8 cellular contexts compared by ENCODE assay signal in the genomic region with DNA sequence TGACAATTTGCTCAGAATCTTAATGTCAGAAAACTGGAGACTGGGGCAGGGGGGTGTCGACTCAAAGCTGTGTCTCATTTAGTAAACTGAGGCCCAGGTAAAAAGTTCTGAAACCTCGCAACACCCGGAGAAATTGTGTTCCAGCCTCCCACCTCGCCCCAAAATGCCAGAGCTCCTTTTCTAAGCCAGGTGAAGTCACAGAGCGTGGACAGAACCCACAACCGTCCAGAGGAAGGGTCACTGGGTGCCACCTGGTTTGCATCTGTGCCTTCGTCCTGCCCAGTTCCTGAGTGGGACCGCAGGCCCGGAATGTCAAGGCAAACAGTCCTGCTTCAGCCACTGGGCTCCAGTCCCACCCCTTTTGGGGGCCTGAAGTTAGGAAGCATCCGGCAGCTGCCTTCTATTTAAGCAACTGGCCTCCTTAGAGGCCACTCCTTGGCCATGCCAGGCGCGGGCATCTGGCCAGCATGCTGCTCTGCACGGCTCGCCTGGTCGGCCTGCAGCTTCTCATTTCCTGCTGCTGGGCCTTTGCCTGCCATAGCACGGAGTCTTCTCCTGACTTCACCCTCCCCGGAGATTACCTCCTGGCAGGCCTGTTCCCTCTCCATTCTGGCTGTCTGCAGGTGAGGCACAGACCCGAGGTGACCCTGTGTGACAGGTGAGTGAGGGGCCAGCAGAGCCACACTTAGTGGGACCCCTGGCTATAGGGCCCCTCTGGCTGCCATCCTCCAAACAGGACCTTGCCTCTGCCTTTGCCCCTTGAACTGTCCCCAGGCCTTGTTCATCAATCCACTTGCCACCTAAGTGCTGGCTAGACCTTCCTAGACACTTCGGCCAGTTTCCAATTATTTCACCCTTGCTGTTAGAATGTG. TPM values are rescaled to one million over a fixed set of nuclear protein-coding genes. Genes with fewer than 3 reads are reported as not detected.
DNase-seq lines count a peak whose midpoint lies in the region; ATAC-seq and TF ChIP-seq lines count a peak whose summit lies in the region.

A gene (plus strand): TSS at position 401 of the 872 bp plus-strand sequence. CDS start 67 bp downstream, at position 468.

- no peak within 1 kb of the TSS for H3K27ac Mint-ChIP-seq in activated CD4-positive, alpha-beta memory T cell treated with anti-CD3 and anti-CD28 coated beads, Interleukin-2, amount 10 ng/mL, durations not matched to agents 7 days and 5 days
- peak within 1 kb of the TSS; percentile 41 for H3K27ac Mint-ChIP-seq in progenitor cell of endocrine pancreas

- DNase-seq in HAP-1 (ENCODE audit: low spot score in 2 of 2) (no peak), Right ventricle myocardium inferior (ENCODE audit: missing footprints) (no peak), progenitor cell of endocrine pancreas (ENCODE audit: low spot score, unreplicated experiment) (no peak), NCI-H2227 (lab: John Stamatoyannopoulos, UW; ENCODE audit: unreplicated experiment) (no peak), dedifferentiated amniotic fluid mesenchymal stem cell (ENCODE audit: extremely low spot score) (no peak)
- no peak for DNase-seq in activated CD4-positive, alpha-beta memory T cell treated with anti-CD3 and anti-CD28 coated beads, Interleukin-2, amount 10 ng/mL, durations not matched to agents 7 days and 5 days
- DNase-seq in activated CD4-positive, CD25-positive, alpha-beta regulatory T cell treated with anti-CD3 and anti-CD28 coated beads, Interleukin-2, amount 50 U/mL, for 72 hours = no peak

- H3K4me1 Mint-ChIP-seq in activated CD4-positive, alpha-beta memory T cell treated with anti-CD3 and anti-CD28 coated beads, Interleukin-2, amount 10 ng/mL, durations not matched to agents 7 days and 5 days = peaks cover 23% of the 10 kb centered on the region
- H3K4me1 Mint-ChIP-seq in progenitor cell of endocrine pancreas (ENCODE audit: low read depth) = peaks cover 9% of the 10 kb centered on the region

- peaks cover 4% of the 10 kb centered on the region; the same call in 1 of the 2 replicates for H3K4me1 ChIP-seq in HAP-1

- H3K9me3 ChIP-seq in HAP-1 = no peaks in the 10 kb centered on the region

- H3K9me3 Mint-ChIP-seq in activated CD4-positive, alpha-beta memory T cell treated with anti-CD3 and anti-CD28 coated beads, Interleukin-2, amount 10 ng/mL, durations not matched to agents 7 days and 5 days = no peaks in the 10 kb centered on the region
- no peaks in the 10 kb centered on the region for H3K9me3 Mint-ChIP-seq in progenitor cell of endocrine pancreas (ENCODE audit: low read depth)

- peak; percentile 19 for ATAC-seq in Right ventricle myocardium inferior
- no peak for ATAC-seq in GM21526 (IDR thresholded peaks at IDR 0.05; ENCODE audit: low FRiP score, unreplicated experiment)

- H3K36me3 Mint-ChIP-seq in activated CD4-positive, alpha-beta memory T cell treated with anti-CD3 and anti-CD28 coated beads, Interleukin-2, amount 10 ng/mL, durations not matched to agents 7 days and 5 days (ENCODE audit: low read depth) = peaks cover 3% of the 10 kb centered on the region
- peaks cover 1% of the 10 kb centered on the region for H3K36me3 Mint-ChIP-seq in progenitor cell of endocrine pancreas (ENCODE audit: insufficient read depth)

- H3K27me3 ChIP-seq in HAP-1 (ENCODE audit: low read depth) = no peaks in the 10 kb centered on the region

- intact Hi-C loops in Right ventricle myocardium inferior (cut with DNase I) = loop anchor here (1.0 to 5.0 kb wide), 2 partner anchors 46 to 72 kb away; no protein-coding TSS in a partner anchor

- H3K36me3 ChIP-seq in HAP-1 (replicated peaks) = peaks cover 17% of the 10 kb centered on the region

- POLR2A ChIA-PET in activated CD4-positive, alpha-beta memory T cell treated with anti-CD3 and anti-CD28 coated beads, Interleukin-2, amount 10 ng/mL, durations not matched to agents 7 days and 5 days (lab: Charles Lee) = interaction anchor here (1.0 to 5.0 kb wide), 15 partner anchors 8 to 78 kb away, joined by 3 to 52 read pairs (median 6); a partner anchor contains a TSS

- H3K4me3 Mint-ChIP-seq in activated CD4-positive, alpha-beta memory T cell treated with anti-CD3 and anti-CD28 coated beads, Interleukin-2, amount 10 ng/mL, durations not matched to agents 7 days and 5 days = peak within 1 kb of the TSS; percentile 75
- H3K4me3 Mint-ChIP-seq in progenitor cell of endocrine pancreas (ENCODE audit: low read depth) = peak within 1 kb of the TSS; percentile 80

- in situ Hi-C loops in HAP-1 (cut with MboI; ENCODE audit: low sequenced_read_pairs) = no loop called here

- CTCF ChIA-PET in activated CD4-positive, alpha-beta memory T cell treated with anti-CD3 and anti-CD28 coated beads, Interleukin-2, amount 10 ng/mL, durations not matched to agents 7 days and 5 days (lab: Charles Lee) = interaction anchor here (0.9 to 3.3 kb wide), 24 partner anchors 7 to 146 kb away, joined by 3 to 30 read pairs (median 5); a partner anchor contains a TSS

- no peak for TF ChIP-seq CTCF in progenitor cell of endocrine pancreas (IDR thresholded peaks at IDR 0.05; ENCODE audit: unreplicated experiment)

- no peaks in the 10 kb centered on the region for H3K27me3 Mint-ChIP-seq in activated CD4-positive, alpha-beta memory T cell treated with anti-CD3 and anti-CD28 coated beads, Interleukin-2, amount 10 ng/mL, durations not matched to agents 7 days and 5 days
- H3K27me3 Mint-ChIP-seq in progenitor cell of endocrine pancreas = no peaks in the 10 kb centered on the region

- peak within 1 kb of the TSS; percentile 98 for H3K4me3 ChIP-seq in HAP-1

RNA-seq across cellular contexts. Expression of the gene that starts here (rescaled TPM):
- total RNA-seq in activated CD4-positive, alpha-beta memory T cell treated with anti-CD3 and anti-CD28 coated beads, Interleukin-2, amount 10 ng/mL, durations not matched to agents 7 days and 5 days = under 1 TPM in 1 of 2 experiments, not detected in 1; 0.08 TPM
- not detected for total RNA-seq in Right ventricle myocardium inferior
- not detected in 2 replicates for total RNA-seq in progenitor cell of endocrine pancreas

Comparison
In these comparisons a context has a peak if more than half of its experiments do, and no peak if none do; other contexts are left out.
1. Peak in ATAC-seq in Right ventricle myocardium inferior; RNA of the gene not detected or under 1 TPM.